Comparison of ENCODE assay signal across 21 cellular contexts in genomic region chr10:94425942-94426341, GRCh38. TPM values are rescaled to one million over a fixed set of nuclear protein-coding genes. Genes with fewer than 3 reads are reported as not detected.
DNase-seq lines count a peak whose midpoint lies in the region; ATAC-seq, FAIRE-seq and TF ChIP-seq lines count a peak whose summit lies in the region.
"Had no signal": no experiment of that assay in that cellular context is flagged by ENCODE, and none has a peak within 500 bp of the region (broad histone marks: within the 10 kb centered on the region; RNA-seq: fewer than 3 reads in every experiment).

No MANE protein-coding gene starts in this region.

- no peak for DNase-seq in K562 (ENCODE audit: extremely low read depth in 1 of 4, low spot score in 3 of 4)
- no peak for DNase-seq in pancreas
- DNase-seq in NCI-H526 treated with DMSO at 0.1 percent for 48 hours (lab: John Stamatoyannopoulos, UW) = no peak
- DNase-seq: 8988T; AML-193; Caco-2; Calu3; CD4-positive, alpha-beta T cell; CD8-positive, alpha-beta T cell; DMS79 treated with DMSO at 0.1 percent for 48 hours; GF-D8 had no signal

- H3K9ac ChIP-seq in K562 (ENCODE audit: insufficient read depth in 1 of 2, low read depth in 2 of 2, low read length in 2 of 2) = no peak overlapping the region
- H3K9ac ChIP-seq: BLaER1 treated with 17β-estradiol and CSF1 and Interleukin-3, amounts not matched to agents 10 nM and 100 nM had no signal

- CTCF ChIA-PET in HEK293 (lab: Yijun Ruan, JAX) = interaction anchor here (0.5 to 1.4 kb wide), 2 partner anchors 18 to 870 kb away, joined by 3 read pairs; no protein-coding TSS in a partner anchor
- CTCF ChIA-PET in K562 (lab: Yijun Ruan, JAX; ENCODE audit: low intra/inter-chr PET ratio) = no interaction called here

- ATAC-seq in K562 (no peak), pancreas (no peak), GM21786 (IDR thresholded peaks at IDR 0.05; ENCODE audit: unreplicated experiment) (no peak), GM19395 (IDR thresholded peaks at IDR 0.05; ENCODE audit: unreplicated experiment) (no peak)
- ATAC-seq: A549; CD8-positive, alpha-beta T cell had no signal

- no peak for TF ChIP-seq POLR2A in K562 (conservative IDR thresholded peaks at IDR 0.05)

- H3K4me1 ChIP-seq in HEK293 (ENCODE audit: control insufficient read depth, insufficient read depth, low read length) (no peaks in the 10 kb centered on the region), K562 (replicated peaks in 1 of 2; ENCODE audit: control insufficient read depth in 2 of 2, insufficient read depth in 2 of 2, low read length in 2 of 2) (no peaks in the 10 kb centered on the region), pancreas (peaks cover 0 to 9% (median 5%) of the 10 kb centered on the region in 3 donors)
- H3K4me1 ChIP-seq: A549, Caco-2 had no signal

- H3K27me3 ChIP-seq in K562 (ENCODE audit: control insufficient read depth in 2 of 2, insufficient read depth in 2 of 2, low read length in 2 of 2) (no peaks in the 10 kb centered on the region), pancreas (no peaks in the 10 kb centered on the region)
- H3K27me3 ChIP-seq: BLaER1 treated with 17β-estradiol and CSF1 and Interleukin-3, amounts not matched to agents 10 nM and 100 nM had no signal

- H3K4me3 ChIP-seq in HEK293 (ENCODE audit: low read depth, low read length) (no peak overlapping the region), K562 (no peak overlapping the region), pancreas (no peak overlapping the region)
- H3K4me3 ChIP-seq: A549; BLaER1 treated with 17β-estradiol and CSF1 and Interleukin-3, amounts not matched to agents 10 nM and 100 nM had no signal

- no peak overlapping the region for H2AFZ ChIP-seq in K562 (ENCODE audit: low read depth, low read length)

- no peaks in the 10 kb centered on the region for H3K9me1 ChIP-seq in K562 (ENCODE audit: control insufficient read depth, insufficient read depth, low read length)

- no peaks in the 10 kb centered on the region for H4K20me1 ChIP-seq in K562 (replicated peaks; ENCODE audit: control insufficient read depth, insufficient read depth, low read length)

- peaks cover 10% of the 10 kb centered on the region for H3K79me2 ChIP-seq in K562 (ENCODE audit: control insufficient read depth, insufficient read depth, low read length)

- POLR2A ChIA-PET in HEK293 (lab: Yijun Ruan, JAX) (interaction anchor here (0.5 kb wide), 1 partner anchor 85 kb away, joined by 3 read pairs; no protein-coding TSS in a partner anchor), K562 (lab: Yijun Ruan, JAX) (no interaction called here)

- H3K36me3 ChIP-seq in HEK293 (ENCODE audit: control insufficient read depth in 2 of 2, insufficient read depth in 1 of 2, low read length in 2 of 2) (no peaks in the 10 kb centered on the region), K562 (ENCODE audit: control insufficient read depth, insufficient read depth, low read length) (no peaks in the 10 kb centered on the region), pancreas (no peaks in the 10 kb centered on the region)
- H3K36me3 ChIP-seq: BLaER1 treated with 17β-estradiol and CSF1 and Interleukin-3, amounts not matched to agents 10 nM and 100 nM had no signal

- no peak for TF ChIP-seq RAD21 in K562 (CRISPR knock-in tag; conservative IDR thresholded peaks at IDR 0.05 in 1 of 2, IDR thresholded peaks at IDR 0.05 in 1 of 2)

- no TSS peak for BruUV-seq in K562 (replicated peaks; lab: Mats Ljungman, UMichigan)

- no peak for TF ChIP-seq CTCF in HEK293 (tag by site-specific recombination; IDR thresholded peaks at IDR 0.05)
- no peak for TF ChIP-seq CTCF in K562 (IDR thresholded peaks at IDR 0.05 in 2 of 3, conservative IDR thresholded peaks at IDR 0.05 in 1 of 3; ENCODE audit: insufficient read depth in 2 of 3, low read depth in 1 of 3, low read length in 3 of 3)
- TF ChIP-seq CTCF in pancreas (IDR thresholded peaks at IDR 0.05) = no peak

- H3K4me2 ChIP-seq in K562 (ENCODE audit: insufficient read depth, low read length) = no peak overlapping the region
- H3K4me2 ChIP-seq: A549 had no signal

- H3K9me3 ChIP-seq in HEK293 (ENCODE audit: control insufficient read depth, insufficient read depth, low read depth, low read length) (no peaks in the 10 kb centered on the region), K562 (replicated peaks; ENCODE audit: control insufficient read depth, insufficient read depth, low read depth, low read length) (no peaks in the 10 kb centered on the region; the same call in 1 of the 2 replicates), pancreas (no peaks in the 10 kb centered on the region)

- intact Hi-C loops in K562 (cut with micrococcal nuclease) = no loop called here
- intact Hi-C loops in pancreas (cut with DNase I) = no loop called here

- in situ Hi-C loops in K562 (cut with MboI) = no loop called here

- no peak for TF ChIP-seq EP300 in K562 (IDR thresholded peaks at IDR 0.05; ENCODE audit: low read length)

- H3K27ac ChIP-seq in HEK293 (ENCODE audit: extremely low read depth, low read depth, low read length) = no peak overlapping the region
- no peak overlapping the region for H3K27ac ChIP-seq in K562 (ENCODE audit: extremely low read depth, low read depth, low read length)
- H3K27ac ChIP-seq in pancreas = no peak overlapping the region
- H3K27ac ChIP-seq: A549; BLaER1 treated with 17β-estradiol and CSF1 and Interleukin-3, amounts not matched to agents 10 nM and 100 nM; C4-2B had no signal

- FAIRE-seq in A204.1 (lab: Jason Lieb, UNC) (peak; percentile 52), K562 (lab: Jason Lieb, UNC) (no peak), pancreas (lab: Jason Lieb, UNC) (peak; percentile 67)
- FAIRE-seq: A549, D721Med, GM12891, GM19239 had no signal

TF ChIP-seq in HEK293, 187 proteins besides CTCF, POLR2A, EP300 and RAD21 (continues in another document):
- TF ChIP-seq SETDB1 (IDR thresholded peaks at IDR 0.05; ENCODE audit: insufficient read length, low read length) (peak; percentile 94), ZNF157 (tag by site-specific recombination; IDR thresholded peaks at IDR 0.05) (no peak), AEBP2 (tag by site-specific recombination; IDR thresholded peaks at IDR 0.05; ENCODE audit: borderline replicate concordance) (no peak), ZNF37A (tag by site-specific recombination; IDR thresholded peaks at IDR 0.05) (no peak), ZNF610 (tag by site-specific recombination; IDR thresholded peaks at IDR 0.05; ENCODE audit: borderline replicate concordance) (0 out of 2 replicates have a peak, but pooled peaks have one; percentile 39)

TF ChIP-seq in K562, 482 proteins besides CTCF, POLR2A, EP300 and RAD21 (continues in another document):
- TF ChIP-seq RREB1 (CRISPR knock-in tag; IDR thresholded peaks at IDR 0.05) = no peak

RNA-seq across cellular contexts. Expression of gene TBC1D12, which starts 23.6 kb away (rescaled TPM):
- total RNA-seq in K562 (2011; cell fraction: chromatin; rRNA removed; ENCODE audit: low replicate concordance) = 5.4 and 14.6 TPM in 2 replicates
- total RNA-seq in K562 (2011; cell fraction: nucleolus; rRNA removed) = 3.0 and 3.8 TPM in 2 replicates
- total RNA-seq in K562 (2011; cell fraction: nucleoplasm; rRNA removed) = 6.4 and 13.4 TPM in 2 replicates
- total RNA-seq in K562 (2014; rRNA removed) (3.9 and 4.0 TPM in 2 replicates), K562 (2014; rRNA removed; fragmentation: Illumina TruSeq; extraction: Trizol) (6.0 and 6.7 TPM in 2 replicates), K562 (2015; rRNA removed; fragmentation: Illumina TruSeq; extraction: Trizol) (5.3 and 5.7 TPM in 2 replicates), K562 (2021) (5.2 and 5.7 TPM in 2 replicates), pancreas (1 to 10 TPM; 4.1 to 8.2 (median 5.3) TPM)
- polyA plus RNA-seq in K562 (2011; rRNA removed) (4.1 and 4.7 TPM in 2 replicates), K562 (2014; fragmentation: Illumina TruSeq; extraction: Trizol) (2.5 and 3.2 TPM in 2 replicates), K562 (2014; fragmentation: Nextera tagmentation; extraction: Ambion mirVana) (1 to 10 TPM; 3.7 to 3.9 TPM), K562 (2014; rRNA removed) (2.1 and 2.6 TPM in 2 replicates), pancreas (1 to 10 TPM; 5.4 to 9.2 TPM)
- polyA plus RNA-seq in K562 (2011; cell fraction: cytosol; rRNA removed) = 1.7 and 2.3 TPM in 2 replicates
- 3.2 and 3.5 TPM in 2 replicates for polyA plus RNA-seq in K562 (2011; cell fraction: nucleus; rRNA removed)
- 3.7 and 4.1 TPM in 2 replicates for polyA plus RNA-seq in K562 (2012)
- polyA minus RNA-seq in K562 (2011; rRNA and poly(A)+ RNA removed) = 5.0 and 7.2 TPM in 2 replicates
- polyA minus RNA-seq in K562 (2011; cell fraction: cytosol; rRNA and poly(A)+ RNA removed) = 2.3 and 2.5 TPM in 2 replicates
- 2.8 and 3.8 TPM in 2 replicates for polyA minus RNA-seq in K562 (2011; cell fraction: nucleus; rRNA and poly(A)+ RNA removed)
